ENCODE assay signal across 20 cellular contexts in the genomic region with DNA sequence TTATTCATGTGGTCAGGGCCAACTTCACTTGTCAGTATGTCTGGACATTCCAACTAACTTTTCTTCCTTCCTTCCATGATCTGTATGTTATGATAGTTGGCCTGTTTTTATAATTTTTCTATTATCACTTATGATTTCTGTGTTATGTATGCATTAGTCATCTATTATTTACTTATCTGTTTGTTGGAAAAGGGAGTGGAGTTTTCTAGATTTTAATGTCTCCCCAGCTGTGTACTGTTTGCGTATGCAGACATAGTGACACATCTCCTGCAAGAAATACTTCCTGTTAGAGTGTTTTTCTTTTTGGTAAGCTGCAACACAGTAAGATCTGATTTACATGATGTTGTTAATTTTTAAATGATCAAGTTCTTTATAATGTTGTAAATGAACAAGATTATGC. TPM values are rescaled to one million over a fixed set of nuclear protein-coding genes. Genes with fewer than 3 reads are reported as not detected.
DNase-seq lines count a peak whose midpoint lies in the region; ATAC-seq and TF ChIP-seq lines count a peak whose summit lies in the region.
"Had no signal": no experiment of that assay in that cellular context is flagged by ENCODE, and none has a peak within 500 bp of the region (broad histone marks: within the 10 kb centered on the region; RNA-seq: fewer than 3 reads in every experiment).

No MANE protein-coding gene starts in this region.

- peaks cover 61% of the 10 kb centered on the region for H3K36me3 Mint-ChIP-seq in CD4-positive, CD25-positive, alpha-beta regulatory T cell

- no peaks in the 10 kb centered on the region for H3K79me2 ChIP-seq in PC-3 (ENCODE audit: low read length)

- no peak for TF ChIP-seq CTCF in PC-3 (conservative IDR thresholded peaks at IDR 0.05; ENCODE audit: low read depth, low read length)

- peaks cover 72% of the 10 kb centered on the region for H3K36me3 ChIP-seq in CD4-positive, CD25-positive, alpha-beta regulatory T cell (ENCODE audit: control insufficient read depth, insufficient read depth, low read length)
- H3K36me3 ChIP-seq in PC-3 (ENCODE audit: low read depth, low read length), result no peaks in the 10 kb centered on the region
- H3K36me3 ChIP-seq: MG63 had no signal

- H3K4me2 ChIP-seq in PC-3 (ENCODE audit: low read length), result peak overlapping the region; percentile 40; the same call in 1 of the 2 replicates

- no peaks in the 10 kb centered on the region for H4K20me1 ChIP-seq in PC-3 (ENCODE audit: low read length)

- H3K4me3 ChIP-seq in CD4-positive, CD25-positive, alpha-beta regulatory T cell (ENCODE audit: low read depth, low read length), result no peak overlapping the region
- H3K4me3 ChIP-seq in PC-3 (ENCODE audit: low read length), result no peak overlapping the region
- H3K4me3 ChIP-seq: MG63 had no signal

- H3K27ac ChIP-seq in CD4-positive, CD25-positive, alpha-beta regulatory T cell (ENCODE audit: insufficient read depth, low read length, poor library complexity, severe bottlenecking), result no peak overlapping the region
- peak overlapping the region; percentile 64 for H3K27ac ChIP-seq in PC-3 (ENCODE audit: low read length)

- no peak overlapping the region for H2AFZ ChIP-seq in PC-3 (ENCODE audit: low read length)

- no peak overlapping the region for H3K4me3 Mint-ChIP-seq in CD4-positive, CD25-positive, alpha-beta regulatory T cell
- H3K4me3 Mint-ChIP-seq: CD14-positive monocyte had no signal

- intact Hi-C loops in PC-3 (cut with micrococcal nuclease), result loop anchor here (1.0 to 2.0 kb wide), 2 partner anchors 82 to 387 kb away; no protein-coding TSS in a partner anchor

- peak overlapping the region; percentile 38 to 51 (median 49) for H3K27ac Mint-ChIP-seq in CD4-positive, CD25-positive, alpha-beta regulatory T cell

- H3F3A ChIP-seq in PC-3 (ENCODE audit: low read length, unreplicated experiment), result no peaks in the 10 kb centered on the region

- H3K27me3 ChIP-seq in CD4-positive, CD25-positive, alpha-beta regulatory T cell (ENCODE audit: control insufficient read depth, insufficient read depth, low read length), result no peaks in the 10 kb centered on the region
- H3K27me3 ChIP-seq in PC-3 (ENCODE audit: low read length), result no peaks in the 10 kb centered on the region
- H3K27me3 ChIP-seq: MG63 had no signal

- CTCF ChIA-PET in PC-3 (lab: Charles Lee), result no interaction called here

- H3K9me2 ChIP-seq in PC-3 (replicated peaks; ENCODE audit: low read length), result no peaks in the 10 kb centered on the region

- no peaks in the 10 kb centered on the region for H3K27me3 Mint-ChIP-seq in CD4-positive, CD25-positive, alpha-beta regulatory T cell

- H3K9me3 ChIP-seq in CD4-positive, CD25-positive, alpha-beta regulatory T cell (ENCODE audit: control insufficient read depth in 2 of 2, low read length in 2 of 2), result no peaks in the 10 kb centered on the region
- H3K9me3 ChIP-seq in PC-3 (ENCODE audit: low read length), result no peaks in the 10 kb centered on the region
- H3K9me3 ChIP-seq: MG63 had no signal

- H3K9ac ChIP-seq in PC-3 (ENCODE audit: low read length), result peak overlapping the region; percentile 13; the same call in 1 of the 2 replicates

- H3K9me3 Mint-ChIP-seq in CD4-positive, CD25-positive, alpha-beta regulatory T cell, result peaks cover 0 to 2% (median 0%) of the 10 kb centered on the region in 7 donors
- H3K9me3 Mint-ChIP-seq: CD14-positive monocyte had no signal

- no peak for ATAC-seq in CD4-positive, CD25-positive, alpha-beta regulatory T cell (ENCODE audit: low read depth in 2 of 2)
- ATAC-seq in PC-3, result peak; percentile 97
- ATAC-seq: HepG2 had no signal

- peaks cover 6 to 12% (median 10%) of the 10 kb centered on the region in 4 donors for H3K4me1 Mint-ChIP-seq in CD4-positive, CD25-positive, alpha-beta regulatory T cell
- H3K4me1 Mint-ChIP-seq: CD14-positive monocyte had no signal

- no peaks in the 10 kb centered on the region for H3K4me1 ChIP-seq in CD4-positive, CD25-positive, alpha-beta regulatory T cell (ENCODE audit: control insufficient read depth, insufficient read depth, low read length, poor library complexity, severe bottlenecking)
- peaks cover 11% of the 10 kb centered on the region for H3K4me1 ChIP-seq in PC-3 (ENCODE audit: insufficient read depth, low read length)

- POLR2A ChIA-PET in PC-3 (lab: Charles Lee; ENCODE audit: unreplicated experiment), result interaction anchor here (0.6 kb wide), 1 partner anchor 17 kb away, joined by 4 read pairs; no protein-coding TSS in a partner anchor

- DNase-seq in CD4-positive, CD25-positive, alpha-beta regulatory T cell, result no peak
- DNase-seq in PC-3, result peak; percentile 69
- peak; percentile 35 for DNase-seq in dermis blood vessel endothelial cell
- peak; percentile 59 for DNase-seq in iris pigment epithelial cell (ENCODE audit: low read depth)
- no peak for DNase-seq in hippocampal formation (lab: John Stamatoyannopoulos, UW)
- DNase-seq in mucosa of gallbladder (ENCODE audit: low spot score), result no peak
- no peak for DNase-seq in NCI-H2196 (lab: John Stamatoyannopoulos, UW; ENCODE audit: unreplicated experiment)
- DNase-seq: ACHN, AML-193, COR-L47, DMS153, MG63, NCI-H1105, NCI-H1694, NCI-H446, NCI-H69, SIG-M5 had no signal

- BruUV-seq in PC-3 (replicated peaks; lab: Mats Ljungman, UMichigan), result no TSS peak

RNA-seq across cellular contexts. Expression of gene INSYN2B, which starts 8.7 kb away (rescaled TPM):
- total RNA-seq in CD4-positive, CD25-positive, alpha-beta regulatory T cell, result not detected
- polyA plus RNA-seq in CD4-positive, CD25-positive, alpha-beta regulatory T cell, result under 1 TPM in 3 of 4 donors, not detected in 1; 0.07 to 0.25 (median 0.15) TPM
- total RNA-seq in PC-3 (2014; rRNA removed), result 1.1 and 1.5 TPM in 2 replicates
- total RNA-seq in dermis blood vessel endothelial cell, result 2.9 and 5.3 TPM in 2 replicates
- 0.46 TPM for total RNA-seq in mucosa of gallbladder
- total RNA-seq: H1, HepG2 had no signal
- polyA plus RNA-seq: H1, HepG2 had no signal

Comparison
In these comparisons a context has a peak if more than half of its experiments do, and no peak if none do; other contexts are left out.
1. DNase-seq: peak in PC-3 (single experiment), dermis blood vessel endothelial cell (single experiment) and iris pigment epithelial cell (single experiment); none in CD4-positive, CD25-positive, alpha-beta regulatory T cell (0 of 3), hippocampal formation (0 of 2), mucosa of gallbladder (single experiment) and NCI-H2196 (single experiment).